13 cellular contexts compared by ENCODE assay signal in genomic region chr12:89212339-89212771, GRCh38.
A peak's percentile ranks its signal among the peaks of the same experiment; 100 is the strongest.
DNase-seq lines count a peak whose midpoint lies in the region; ATAC-seq and TF ChIP-seq lines count a peak whose summit lies in the region.
"Had no signal": no experiment of that assay in that cellular context is flagged by ENCODE, and none has a peak within 500 bp of the region (broad histone marks: within the 10 kb centered on the region; RNA-seq: fewer than 3 reads in every experiment).

No MANE protein-coding gene starts in this region.

- H3K36me3 ChIP-seq in osteoblast (ENCODE audit: insufficient read depth, low read length) = no peaks in the 10 kb centered on the region
- H3K36me3 ChIP-seq: BLaER1 had no signal

- peak overlapping the region; percentile 2 for H3K4me2 ChIP-seq in osteoblast (ENCODE audit: insufficient read depth, low read length)
- H3K4me2 ChIP-seq: BLaER1, SK-N-SH had no signal

- ATAC-seq in naive thymus-derived CD8-positive, alpha-beta T cell = no peak
- ATAC-seq in GM18517 (IDR thresholded peaks at IDR 0.05; ENCODE audit: unreplicated experiment) = no peak
- ATAC-seq in HG03097 (IDR thresholded peaks at IDR 0.05; ENCODE audit: low FRiP score, unreplicated experiment) = no peak

- no peaks in the 10 kb centered on the region for H3K9me3 ChIP-seq in osteoblast (ENCODE audit: low read depth, low read length)
- H3K9me3 ChIP-seq: BLaER1, SK-N-SH had no signal

- no peak overlapping the region for H3K4me3 Mint-ChIP-seq in naive thymus-derived CD8-positive, alpha-beta T cell

- H2AFZ ChIP-seq in osteoblast (ENCODE audit: low read length) = peak overlapping the region; percentile 5

- DNase-seq in COLO829 (ENCODE audit: low spot score) = peak; percentile 39
- peak; percentile 56 for DNase-seq in OCI-M1 (lab: John Stamatoyannopoulos, UW)
- DNase-seq in fibroblast of peridontal ligament (ENCODE audit: extremely low read depth) = peak; percentile 32
- DNase-seq in osteoblast (ENCODE audit: insufficient read length, low spot score, missing footprints) = no peak
- no peak for DNase-seq in SW480 (ENCODE audit: low spot score)
- no peak for DNase-seq in naive thymus-derived CD8-positive, alpha-beta T cell
- DNase-seq: NCI-H446, SK-N-SH had no signal

- peak overlapping the region; percentile 12 for H3K27ac ChIP-seq in osteoblast (ENCODE audit: low read depth, low read length)
- H3K27ac ChIP-seq: BLaER1 had no signal

- H3K79me2 ChIP-seq in osteoblast (ENCODE audit: insufficient read depth, low read length) = no peaks in the 10 kb centered on the region

- no peak overlapping the region for H3K4me3 ChIP-seq in osteoblast (ENCODE audit: insufficient read depth, low read length)
- H3K4me3 ChIP-seq: BLaER1, skin epidermis had no signal

- peaks cover 0 to 5% (median 2%) of the 10 kb centered on the region in 5 donors for H3K27me3 Mint-ChIP-seq in naive thymus-derived CD8-positive, alpha-beta T cell

- no peaks in the 10 kb centered on the region for H3K27me3 ChIP-seq in osteoblast (ENCODE audit: insufficient read depth, low read length)
- H3K27me3 ChIP-seq: BLaER1 had no signal

- H3K27ac Mint-ChIP-seq in naive thymus-derived CD8-positive, alpha-beta T cell = no peak overlapping the region
- H3K27ac Mint-ChIP-seq: activated T-helper 2 cell treated with anti-CD3 and anti-CD28 coated beads, Interferon-gamma antibody, Interleukin-2, Interleukin-4, amounts not matched to agents 10 μg/mL and 5 μg/mL and 100 μg/mL, durations not matched to agents 14 hours and 24 hours and 36 hours had no signal

- H3K36me3 Mint-ChIP-seq in naive thymus-derived CD8-positive, alpha-beta T cell = no peaks in the 10 kb centered on the region

- H3K4me1 Mint-ChIP-seq in naive thymus-derived CD8-positive, alpha-beta T cell = peaks cover 0 to 18% (median 13%) of the 10 kb centered on the region in 4 donors

- POLR2A ChIA-PET in naive thymus-derived CD8-positive, alpha-beta T cell (lab: Charles Lee) = no interaction called here

- no peak for TF ChIP-seq CTCF in osteoblast (IDR thresholded peaks at IDR 0.05; ENCODE audit: extremely low read depth, low read depth, low read length)

- no peaks in the 10 kb centered on the region for H4K20me1 ChIP-seq in osteoblast (ENCODE audit: insufficient read depth, low read length)
- H4K20me1 ChIP-seq: BLaER1 had no signal

- H3K4me1 ChIP-seq in osteoblast (ENCODE audit: insufficient read depth, low read length) = peaks cover 25% of the 10 kb centered on the region
- H3K4me1 ChIP-seq: BLaER1 had no signal

- no peaks in the 10 kb centered on the region for H3K9me3 Mint-ChIP-seq in naive thymus-derived CD8-positive, alpha-beta T cell
- H3K9me3 Mint-ChIP-seq: activated T-helper 2 cell treated with anti-CD3 and anti-CD28 coated beads, Interferon-gamma antibody, Interleukin-2, Interleukin-4, amounts not matched to agents 10 μg/mL and 5 μg/mL and 100 μg/mL, durations not matched to agents 14 hours and 24 hours and 36 hours had no signal

Comparison
In these comparisons a context has a peak if more than half of its experiments do, and no peak if none do; other contexts are left out.
1. DNase-seq: peak in COLO829 (single experiment), OCI-M1 (single experiment) and fibroblast of peridontal ligament (single experiment); none in osteoblast (single experiment), SW480 (single experiment) and naive thymus-derived CD8-positive, alpha-beta T cell (0 of 10).